In the genomic region with DNA sequence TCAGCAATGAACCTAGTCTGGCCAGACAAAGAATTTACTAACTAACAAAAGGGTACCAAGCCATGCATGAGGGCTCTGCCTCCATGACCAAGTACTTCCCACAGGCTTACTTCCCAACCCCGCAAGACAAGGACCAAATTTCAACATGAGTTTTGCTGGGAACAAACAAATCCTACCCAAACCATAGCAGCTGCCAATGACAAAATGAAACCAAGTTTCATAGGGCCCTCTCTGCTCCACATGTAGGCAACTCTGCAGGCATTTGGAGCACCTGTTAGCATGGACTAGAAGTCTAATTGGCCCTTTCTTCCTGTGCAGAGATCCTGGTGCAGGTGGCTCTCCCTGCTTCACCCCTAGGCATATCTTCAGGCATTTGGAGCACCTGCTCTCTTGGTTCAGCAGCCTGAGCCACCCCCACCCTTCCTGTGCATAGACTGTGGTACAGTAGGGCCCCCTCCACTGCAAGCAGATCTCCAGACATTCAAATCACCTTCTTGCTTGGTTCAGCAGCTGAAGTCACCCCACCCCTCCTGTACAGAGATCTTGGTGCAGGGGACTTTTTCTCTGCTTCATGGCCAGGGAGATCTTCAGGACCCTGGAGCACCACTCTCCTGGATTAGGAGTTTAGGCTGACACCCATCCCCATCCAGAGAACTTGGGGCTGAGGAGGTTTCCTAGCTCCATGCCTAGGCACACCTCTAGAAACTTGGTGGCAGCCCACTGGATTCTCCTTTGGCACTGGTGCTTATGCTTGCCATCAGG, we compare ENCODE assay signal across 13 cellular contexts.
DNase-seq lines count a peak whose midpoint lies in the region; ATAC-seq and TF ChIP-seq lines count a peak whose summit lies in the region.
"Had no signal": no experiment of that assay in that cellular context is flagged by ENCODE, and none has a peak within 500 bp of the region (broad histone marks: within the 10 kb centered on the region; RNA-seq: fewer than 3 reads in every experiment).

No MANE protein-coding gene starts in this region.

- H3K36me3 ChIP-seq in endodermal cell (ENCODE audit: control insufficient read depth, insufficient read depth, low read length), result no peaks in the 10 kb centered on the region
- H3K36me3 ChIP-seq: BE2C had no signal

- H3K4me1 ChIP-seq in endodermal cell (ENCODE audit: control insufficient read depth, insufficient read depth, low read length), result no peaks in the 10 kb centered on the region
- H3K4me1 ChIP-seq: BE2C had no signal

- TF ChIP-seq CTCF in endodermal cell (conservative IDR thresholded peaks at IDR 0.05), result no peak

- H3K4me3 ChIP-seq in endodermal cell (ENCODE audit: low read length), result peak overlapping the region; percentile 72

- H3K9ac ChIP-seq in endodermal cell (ENCODE audit: extremely low read depth, low read length, poor library complexity, severe bottlenecking), result no peak overlapping the region

- WGBS in endodermal cell (ENCODE audit: insufficient coverage in 1 of 2, insufficient read length in 1 of 2), 2 experiments, result 93 to 100% methylated on average over 1 of the region's 1 CpG

- H3K4me1 Mint-ChIP-seq in T-helper 2 cell treated with Interferon-gamma antibody and Interleukin-4, amounts not matched to agents 5 μg/mL and 100 μg/mL, for 36 hours (ENCODE audit: low read depth), result peaks cover 65% of the 10 kb centered on the region
- peaks cover 4% of the 10 kb centered on the region for H3K4me1 Mint-ChIP-seq in endodermal cell

- H3K27ac Mint-ChIP-seq in T-helper 2 cell treated with Interferon-gamma antibody and Interleukin-4, amounts not matched to agents 5 μg/mL and 100 μg/mL, for 36 hours, result peak overlapping the region; percentile 81
- H3K27ac Mint-ChIP-seq in endodermal cell, result no peak overlapping the region
- H3K27ac Mint-ChIP-seq: nephron had no signal

- H3K4me3 Mint-ChIP-seq in T-helper 2 cell treated with Interferon-gamma antibody and Interleukin-4, amounts not matched to agents 5 μg/mL and 100 μg/mL, for 36 hours, result peak overlapping the region; percentile 22
- H3K4me3 Mint-ChIP-seq in endodermal cell, result no peak overlapping the region
- H3K4me3 Mint-ChIP-seq: nephron had no signal

- H3K9me3 ChIP-seq in endodermal cell (ENCODE audit: control insufficient read depth, low read length), result peaks cover 29% of the 10 kb centered on the region
- H3K9me3 ChIP-seq: BE2C had no signal

- no peaks in the 10 kb centered on the region for H3K27me3 Mint-ChIP-seq in T-helper 2 cell treated with Interferon-gamma antibody and Interleukin-4, amounts not matched to agents 5 μg/mL and 100 μg/mL, for 36 hours (ENCODE audit: low read depth)
- H3K27me3 Mint-ChIP-seq in endodermal cell (ENCODE audit: insufficient read depth), result no peaks in the 10 kb centered on the region

- no peak for ATAC-seq in GM21447 (IDR thresholded peaks at IDR 0.05; ENCODE audit: unreplicated experiment)

- no peak overlapping the region for H3K27ac ChIP-seq in endodermal cell (ENCODE audit: low read depth, low read length)
- H3K27ac ChIP-seq: HL-60 had no signal

- peaks cover 16% of the 10 kb centered on the region for H3K9me3 Mint-ChIP-seq in T-helper 2 cell treated with Interferon-gamma antibody and Interleukin-4, amounts not matched to agents 5 μg/mL and 100 μg/mL, for 36 hours
- peaks cover 33% of the 10 kb centered on the region for H3K9me3 Mint-ChIP-seq in endodermal cell

- H3K27me3 ChIP-seq in endodermal cell (ENCODE audit: control insufficient read depth, insufficient read depth, low read length, poor library complexity, severe bottlenecking), result no peaks in the 10 kb centered on the region
- H3K27me3 ChIP-seq: BE2C had no signal

- DNase-seq in stimulated activated CD4-positive, alpha-beta T cell treated with anti-CD3 and anti-CD28 coated beads, Interleukin-2, amount 100 ng/mL, for 24 hours, result peak; percentile 43 to 47
- no peak for DNase-seq in stimulated activated CD4-positive, alpha-beta T cell treated with anti-CD3 and anti-CD28 coated beads, Interleukin-2, amount 100 ng/mL, for 48 hours
- DNase-seq in T-helper 2 cell treated with Interferon-gamma antibody and Interleukin-4, amounts not matched to agents 5 μg/mL and 100 μg/mL, for 36 hours (ENCODE audit: low spot score), result no peak
- DNase-seq in endodermal cell, result no peak
- no peak for DNase-seq in activated gamma-delta T cell (lab: John Stamatoyannopoulos, UW)
- DNase-seq in activated effector memory CD4-positive, alpha-beta T cell treated with Interleukin-2 at 50 U/mL for 16 hours, result no peak
- DNase-seq in kidney tubule cell (ENCODE audit: low spot score), result no peak
- DNase-seq: caudate nucleus, NCI-H1105 treated with DMSO at 0.1 percent for 48 hours had no signal

- H3K36me3 Mint-ChIP-seq in T-helper 2 cell treated with Interferon-gamma antibody and Interleukin-4, amounts not matched to agents 5 μg/mL and 100 μg/mL, for 36 hours (ENCODE audit: low read depth), result peaks cover 17% of the 10 kb centered on the region
- no peaks in the 10 kb centered on the region for H3K36me3 Mint-ChIP-seq in endodermal cell (ENCODE audit: low read depth)

Comparison
In these comparisons a context has a peak if more than half of its experiments do, and no peak if none do; other contexts are left out.
1. DNase-seq: peak in stimulated activated CD4-positive, alpha-beta T cell treated with anti-CD3 and anti-CD28 coated beads, Interleukin-2, amount 100 ng/mL, for 24 hours (2 of 2); none in stimulated activated CD4-positive, alpha-beta T cell treated with anti-CD3 and anti-CD28 coated beads, Interleukin-2, amount 100 ng/mL, for 48 hours (0 of 2), T-helper 2 cell treated with Interferon-gamma antibody and Interleukin-4, amounts not matched to agents 5 μg/mL and 100 μg/mL, for 36 hours (single experiment), endodermal cell (single experiment), activated gamma-delta T cell (single experiment), activated effector memory CD4-positive, alpha-beta T cell treated with Interleukin-2 at 50 U/mL for 16 hours (single experiment) and kidney tubule cell (single experiment).